In genomic region chr12:2414810-2415567, GRCh38 we compare ENCODE assay signal across 1 cellular context.
TF ChIP-seq lines count a peak whose summit lies in the region.

No MANE protein-coding gene starts in this region.

TF ChIP-seq in GM23338, 12 proteins besides CTCF, POLR2A, EP300 and RAD21 (continued from another document):
- no peak for TF ChIP-seq ZNF462 (CRISPR knock-in tag; IDR thresholded peaks at IDR 0.05)
- TF ChIP-seq EZH2phosphoT487 (IDR thresholded peaks at IDR 0.05; ENCODE audit: unreplicated experiment) = no peak
- TF ChIP-seq JUNB (IDR thresholded peaks at IDR 0.05; ENCODE audit: unreplicated experiment) = no peak
- no peak for TF ChIP-seq REST (IDR thresholded peaks at IDR 0.05; ENCODE audit: unreplicated experiment)
- no peak for TF ChIP-seq ETS1 (IDR thresholded peaks at IDR 0.05)
- no peak for TF ChIP-seq CREB1 (CRISPR knock-in tag; IDR thresholded peaks at IDR 0.05; ENCODE audit: low read depth)
- no peak for TF ChIP-seq NANOG (IDR thresholded peaks at IDR 0.05; ENCODE audit: borderline replicate concordance)
TF ChIP-seq in GM23338: peak in this region for 0.
